In genomic region chr19:45994456-45994988, GRCh38 we compare ENCODE assay signal across 8 cellular contexts. TPM values are rescaled to one million over a fixed set of nuclear protein-coding genes. Genes with fewer than 3 reads are reported as not detected.
A peak's percentile ranks its signal among the peaks of the same experiment; 100 is the strongest.
DNase-seq lines count a peak whose midpoint lies in the region; ATAC-seq and TF ChIP-seq lines count a peak whose summit lies in the region.

No MANE protein-coding gene starts in this region.

- 10% methylated on average over 8 of the region's 8 CpGs for WGBS in right cardiac atrium

- H3K27ac ChIP-seq in RWPE2 (ENCODE audit: poor library complexity, severe bottlenecking) (peak overlapping the region; percentile 35), right cardiac atrium (ENCODE audit: low read length) (no peak overlapping the region), stomach smooth muscle (ENCODE audit: low read length) (no peak overlapping the region)

- H3K36me3 ChIP-seq in RWPE2 (ENCODE audit: low read depth) (no peaks in the 10 kb centered on the region), stomach smooth muscle (ENCODE audit: control insufficient read depth in 2 of 2, insufficient read depth in 2 of 2, low read length in 2 of 2) (peaks cover 0 to 4% of the 10 kb centered on the region in 2 donors)

- no peaks in the 10 kb centered on the region for H3K27me3 ChIP-seq in RWPE2 (ENCODE audit: insufficient read depth, poor library complexity, severe bottlenecking)
- H3K27me3 ChIP-seq in right cardiac atrium (ENCODE audit: control insufficient read depth, insufficient read depth) = no peaks in the 10 kb centered on the region
- peaks cover 7 to 9% of the 10 kb centered on the region in 2 donors for H3K27me3 ChIP-seq in stomach smooth muscle (ENCODE audit: control insufficient read depth in 1 of 2, insufficient read depth in 2 of 2, low read length in 2 of 2)

- H3K9ac ChIP-seq in stomach smooth muscle (ENCODE audit: low read length in 2 of 2) = no peak overlapping the region

- no peak for TF ChIP-seq CTCF in RWPE2 (IDR thresholded peaks at IDR 0.05; ENCODE audit: poor library complexity, severe bottlenecking)

- H3K4me1 ChIP-seq in RWPE2 (ENCODE audit: insufficient read depth, poor library complexity, severe bottlenecking) = no peaks in the 10 kb centered on the region
- no peaks in the 10 kb centered on the region for H3K4me1 ChIP-seq in right cardiac atrium (ENCODE audit: control insufficient read depth, insufficient read depth, low read length)
- H3K4me1 ChIP-seq in stomach smooth muscle (ENCODE audit: control insufficient read depth, insufficient read depth, low read length) = peaks cover 16% of the 10 kb centered on the region

- intact Hi-C loops in right cardiac atrium (cut with DNase I) = loop anchor here in 1 of 4 donors (10.0 kb wide), 1 partner anchor 90 kb away; the partner anchor contains the start of gene MYPOP

- DNase-seq in RWPE2 (ENCODE audit: low spot score) (no peak), right cardiac atrium (no peak), NCI-H2107 treated with DMSO at 0.1 percent for 48 hours (lab: John Stamatoyannopoulos, UW; ENCODE audit: unreplicated experiment) (no peak), activated gamma-delta T cell treated with Interleukin-2 at 50 U/mL for 16 hours (no peak)
- no peak for DNase-seq in effector CD4-positive, alpha-beta T cell

- H3K4me3 ChIP-seq in RWPE2 (ENCODE audit: severe bottlenecking) = peak overlapping the region; percentile 40
- peak overlapping the region; percentile 72 for H3K4me3 ChIP-seq in right cardiac atrium (ENCODE audit: low read length)
- peak overlapping the region; percentile 75 to 93 for H3K4me3 ChIP-seq in stomach smooth muscle (ENCODE audit: low read length in 2 of 2)

- H3K9me3 ChIP-seq in RWPE2 (ENCODE audit: severe bottlenecking) (no peaks in the 10 kb centered on the region), right cardiac atrium (ENCODE audit: control insufficient read depth, low read length) (no peaks in the 10 kb centered on the region), stomach smooth muscle (ENCODE audit: control insufficient read depth in 2 of 2, low read length in 2 of 2) (no peaks in the 10 kb centered on the region)

- ATAC-seq in GM21737 (IDR thresholded peaks at IDR 0.05; ENCODE audit: unreplicated experiment) (peak; percentile 1), RWPE2 (ENCODE audit: low read depth) (peak; percentile 13), right cardiac atrium (peak in 1 of 2 donors; percentile 1), HG03520 (IDR thresholded peaks at IDR 0.05; ENCODE audit: unreplicated experiment) (no peak)

RNA-seq across cellular contexts. Expression of gene CCDC61, which starts 0.7 kb away (rescaled TPM):
- total RNA-seq in right cardiac atrium = 10 to 100 TPM in 1 of 4 donors, 1 to 10 TPM in 3; 7.1 to 12.7 (median 9.6) TPM
- 7.9 TPM for polyA plus RNA-seq in right cardiac atrium

RNA-seq across cellular contexts. Expression of gene NOVA2, which starts 20.9 kb away (rescaled TPM):
- 1 to 10 TPM; 3.8 to 5.4 (median 3.9) TPM for total RNA-seq in right cardiac atrium
- polyA plus RNA-seq in right cardiac atrium = 3.3 TPM

RNA-seq across cellular contexts. Expression of gene PGLYRP1, which starts 28.3 kb away (rescaled TPM):
- not detected for total RNA-seq in right cardiac atrium
- not detected for polyA plus RNA-seq in right cardiac atrium

RNA-seq across cellular contexts. Expression of gene IGFL4, which starts 46.3 kb away (rescaled TPM):
- not detected for total RNA-seq in right cardiac atrium
- not detected for polyA plus RNA-seq in right cardiac atrium
